ENCODE assay signal across 16 cellular contexts in genomic region chr18:57890266-57890665, GRCh38.
"Had no signal": no experiment of that assay in that cellular context is flagged by ENCODE, and none has a peak within 500 bp of the region (broad histone marks: within the 10 kb centered on the region; RNA-seq: fewer than 3 reads in every experiment).

No MANE protein-coding gene starts in this region.

- DNase-seq: Karpas-422, KG1, MM.1S, NCI-H1092 treated with DMSO at 0.1 percent for 48 hours, NCI-H1436, NCI-H187, NCI-H2029, NCI-H2081 treated with DMSO at 0.1 percent for 48 hours, NCI-H2227 treated with DMSO at 0.1 percent for 48 hours, NCI-H510A treated with DMSO at 0.1 percent for 48 hours, NCI-H526, Right ventricle myocardium superior, RPMI8226, SIG-M5 had no signal

- FAIRE-seq: HepG2, RCC 7860 had no signal
